ENCODE assay signal across 8 cellular contexts in the genomic region with DNA sequence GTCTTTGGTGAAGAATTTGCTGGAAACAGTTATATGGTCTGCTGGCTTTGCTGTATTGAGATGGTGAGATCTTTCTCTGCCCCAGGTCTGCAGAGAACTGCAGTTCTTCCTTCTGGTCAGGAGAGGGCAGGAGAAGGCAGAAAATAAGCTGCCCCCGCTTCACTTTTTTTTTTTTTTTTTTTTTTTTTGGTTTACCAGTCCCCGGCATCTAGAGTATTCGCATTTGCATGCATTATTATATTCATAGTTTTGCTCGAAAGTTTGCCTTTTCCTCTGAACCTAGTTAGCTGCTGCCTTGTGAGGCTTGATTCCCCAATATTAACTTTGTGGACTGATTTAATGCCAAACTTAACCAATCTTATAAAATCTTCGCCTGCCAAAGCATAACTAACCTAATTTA. TPM values are rescaled to one million over a fixed set of nuclear protein-coding genes. Genes with fewer than 3 reads are reported as not detected.
DNase-seq lines count a peak whose midpoint lies in the region; ATAC-seq, FAIRE-seq and TF ChIP-seq lines count a peak whose summit lies in the region.

No MANE protein-coding gene starts in this region.

- H3K4me3 Mint-ChIP-seq in Caco-2 (ENCODE audit: unreplicated experiment): no peak overlapping the region
- H3K4me3 Mint-ChIP-seq in activated CD4-positive, alpha-beta T cell treated with anti-CD3 and anti-CD28 coated beads, Interleukin-2, amount 10 ng/mL, durations not matched to agents 7 days and 5 days: no peak overlapping the region

- no peak overlapping the region for H3K4me3 ChIP-seq in Caco-2 (ENCODE audit: low read depth, low read length)
- H3K4me3 ChIP-seq in GM23248: no peak overlapping the region
- no peak overlapping the region for H3K4me3 ChIP-seq in pancreas

- H3K9me3 Mint-ChIP-seq in Caco-2 (ENCODE audit: unreplicated experiment): peaks cover 5% of the 10 kb centered on the region
- peaks cover 4% of the 10 kb centered on the region for H3K9me3 Mint-ChIP-seq in activated CD4-positive, alpha-beta T cell treated with anti-CD3 and anti-CD28 coated beads, Interleukin-2, amount 10 ng/mL, durations not matched to agents 7 days and 5 days

- H3K27me3 ChIP-seq in Caco-2 (replicated peaks; ENCODE audit: control insufficient read depth, insufficient read depth, low read length) (no peaks in the 10 kb centered on the region), GM23248 (replicated peaks; ENCODE audit: insufficient read depth) (no peaks in the 10 kb centered on the region), foreskin keratinocyte (peaks cover 9% of the 10 kb centered on the region), pancreas (no peaks in the 10 kb centered on the region)

- POLR2A ChIA-PET in Caco-2 (lab: Charles Lee): no interaction called here
- POLR2A ChIA-PET in activated CD4-positive, alpha-beta T cell treated with anti-CD3 and anti-CD28 coated beads, Interleukin-2, amount 10 ng/mL, durations not matched to agents 7 days and 5 days (lab: Charles Lee): no interaction called here

- H3K27ac ChIP-seq in GM23248: no peak overlapping the region
- no peak overlapping the region for H3K27ac ChIP-seq in foreskin keratinocyte
- no peak overlapping the region for H3K27ac ChIP-seq in pancreas

- no peak overlapping the region for H3K27ac Mint-ChIP-seq in Caco-2 (ENCODE audit: unreplicated experiment)
- H3K27ac Mint-ChIP-seq in activated CD4-positive, alpha-beta T cell treated with anti-CD3 and anti-CD28 coated beads, Interleukin-2, amount 10 ng/mL, durations not matched to agents 7 days and 5 days: no peak overlapping the region

- no peak for FAIRE-seq in pancreas (lab: Jason Lieb, UNC)

- TF ChIP-seq CTCF in Caco-2 (IDR thresholded peaks at IDR 0.05; ENCODE audit: insufficient read depth in 1 of 2, low read depth in 1 of 2, low read length in 1 of 2, severe bottlenecking in 1 of 2, unreplicated experiment in 1 of 2) (peak; percentile 82 to 83), foreskin keratinocyte (conservative IDR thresholded peaks at IDR 0.05) (peak; percentile 79), pancreas (IDR thresholded peaks at IDR 0.05) (peak; percentile 56 to 70 (median 60))

- CTCF ChIA-PET in Caco-2 (lab: Charles Lee): interaction anchor here (0.6 to 2.2 kb wide), 8 partner anchors 11 to 404 kb away, joined by 3 to 12 read pairs (median 7); partner anchors contain the start of genes ABCC5, EIF2B5 and PARL
- CTCF ChIA-PET in activated CD4-positive, alpha-beta T cell treated with anti-CD3 and anti-CD28 coated beads, Interleukin-2, amount 10 ng/mL, durations not matched to agents 7 days and 5 days (lab: Charles Lee): interaction anchor here (0.6 to 5.2 kb wide), 18 partner anchors 10 to 1149 kb away, joined by 3 to 42 read pairs (median 4); partner anchors contain the start of genes ABCC5 and PARL

- ATAC-seq in foreskin keratinocyte (no peak), pancreas (peak; percentile 73 to 97 (median 94)), HG02973 (IDR thresholded peaks at IDR 0.05; ENCODE audit: unreplicated experiment) (no peak)

- no peaks in the 10 kb centered on the region for H4K20me1 ChIP-seq in GM23248 (ENCODE audit: insufficient read depth)

- no peak overlapping the region for H2AFZ ChIP-seq in GM23248

- WGBS in GM23248 (ENCODE audit: low coverage in 1 of 2, low lambda C conversion rate in 2 of 2, missing lambda C conversion rate in 2 of 2), 2 experiments: 21 to 26% methylated on average over 5 of the region's 5 CpGs
- 16 to 22% methylated on average over 4 to 5 of the region's 5 CpGs for WGBS in pancreas, 2 donors

- H3K4me2 ChIP-seq in GM23248 (ENCODE audit: unreplicated experiment): no peak overlapping the region

- H3K36me3 ChIP-seq in Caco-2 (ENCODE audit: control insufficient read depth, insufficient read depth, low read length): no peaks in the 10 kb centered on the region
- H3K36me3 ChIP-seq in GM23248 (ENCODE audit: low read depth): no peaks in the 10 kb centered on the region
- no peaks in the 10 kb centered on the region for H3K36me3 ChIP-seq in pancreas

- no peaks in the 10 kb centered on the region for H3K27me3 Mint-ChIP-seq in Caco-2 (ENCODE audit: insufficient read depth, unreplicated experiment)
- peaks cover 10% of the 10 kb centered on the region for H3K27me3 Mint-ChIP-seq in activated CD4-positive, alpha-beta T cell treated with anti-CD3 and anti-CD28 coated beads, Interleukin-2, amount 10 ng/mL, durations not matched to agents 7 days and 5 days

- H3K9ac ChIP-seq in GM23248: no peak overlapping the region

- no peaks in the 10 kb centered on the region for H3K79me2 ChIP-seq in GM23248 (ENCODE audit: insufficient read depth)

- in situ Hi-C loops in GM23248 (cut with MboI): loop anchor here (10.0 kb wide), 2 partner anchors 360 to 390 kb away; no protein-coding TSS in a partner anchor

- no peaks in the 10 kb centered on the region for H3K9me2 ChIP-seq in GM23248 (ENCODE audit: insufficient read depth)

- H3K36me3 Mint-ChIP-seq in Caco-2 (ENCODE audit: insufficient read depth, unreplicated experiment): no peaks in the 10 kb centered on the region
- H3K36me3 Mint-ChIP-seq in activated CD4-positive, alpha-beta T cell treated with anti-CD3 and anti-CD28 coated beads, Interleukin-2, amount 10 ng/mL, durations not matched to agents 7 days and 5 days (ENCODE audit: low read depth): no peaks in the 10 kb centered on the region

- peaks cover 7% of the 10 kb centered on the region; the same call in 1 of the 2 replicates for H3K4me1 ChIP-seq in Caco-2
- no peaks in the 10 kb centered on the region for H3K4me1 ChIP-seq in GM23248 (ENCODE audit: insufficient read depth)
- no peaks in the 10 kb centered on the region for H3K4me1 ChIP-seq in foreskin keratinocyte
- no peaks in the 10 kb centered on the region for H3K4me1 ChIP-seq in pancreas

- no peaks in the 10 kb centered on the region for H3K4me1 Mint-ChIP-seq in Caco-2 (ENCODE audit: low read depth, unreplicated experiment)
- no peaks in the 10 kb centered on the region for H3K4me1 Mint-ChIP-seq in activated CD4-positive, alpha-beta T cell treated with anti-CD3 and anti-CD28 coated beads, Interleukin-2, amount 10 ng/mL, durations not matched to agents 7 days and 5 days

- no TSS peak for BruUV-seq in Caco-2 (replicated peaks; lab: Mats Ljungman, UMichigan)

- intact Hi-C loops in Caco-2 (cut with micrococcal nuclease; ENCODE audit: unreplicated experiment): loop anchor here (1.0 to 5.0 kb wide), 4 partner anchors 72 to 390 kb away; partner anchors contain the start of gene ABCC5
- intact Hi-C loops in pancreas (cut with DNase I): loop anchor here in 2 of 3 donors (5.0 to 10.0 kb wide), 3 partner anchors 122 to 350 kb away; partner anchors contain the start of genes ABCC5 (in 1 of the 2), ALG3 (in 1 of the 2) and EEF1AKMT4 (in 1 of the 2)

- H3K9me3 ChIP-seq in Caco-2: 0 out of 2 replicates have a peak, but pooled peaks cover 2% of the 10 kb centered on the region
- no peaks in the 10 kb centered on the region for H3K9me3 ChIP-seq in GM23248 (ENCODE audit: low read depth)
- no peaks in the 10 kb centered on the region for H3K9me3 ChIP-seq in pancreas

- H3F3A ChIP-seq in GM23248 (ENCODE audit: insufficient read depth): no peaks in the 10 kb centered on the region

- peak in 1 of 2 experiments; percentile 43 for DNase-seq in Caco-2
- peak; percentile 74 for DNase-seq in GM23248
- DNase-seq in NCI-H2227 (lab: John Stamatoyannopoulos, UW; ENCODE audit: unreplicated experiment): peak; percentile 80
- peak; percentile 52 for DNase-seq in activated CD4-positive, alpha-beta T cell treated with anti-CD3 and anti-CD28 coated beads, Interleukin-2, amount 10 ng/mL, durations not matched to agents 7 days and 5 days
- DNase-seq in foreskin keratinocyte: peak in 1 of 2 donors; percentile 23
- peak in 2 of 6 donors; percentile 22 to 50 for DNase-seq in pancreas
- DNase-seq in activated gamma-delta T cell (lab: John Stamatoyannopoulos, UW): no peak

RNA-seq across cellular contexts. Expression of gene PARL, which starts 10.6 kb away (rescaled TPM):
- 91.3 and 97.0 TPM in 2 replicates for total RNA-seq in Caco-2 (2022)
- 35.9 and 36.9 TPM in 2 replicates for total RNA-seq in GM23248 (2014; rRNA removed; shearing (Covaris generic))
- polyA plus RNA-seq in GM23248 (2016; fragmentation: Nextera tagmentation; extraction: Ambion mirVana): 61.7 and 65.0 TPM in 2 replicates
- 10 to 100 TPM; 40.7 to 41.4 TPM for total RNA-seq in activated CD4-positive, alpha-beta T cell treated with anti-CD3 and anti-CD28 coated beads, Interleukin-2, amount 10 ng/mL, durations not matched to agents 7 days and 5 days
- total RNA-seq in foreskin keratinocyte: 49.8 and 54.1 TPM in 2 replicates
- polyA plus RNA-seq in foreskin keratinocyte: 54.7 and 56.3 TPM in 2 replicates
- total RNA-seq in pancreas: 10 to 100 TPM; 26.4 to 42.9 (median 33.6) TPM
- polyA plus RNA-seq in pancreas: 10 to 100 TPM; 65.6 to 65.8 TPM

Comparison
In these comparisons a context has a peak if more than half of its experiments do, and no peak if none do; other contexts are left out.
1. ATAC-seq: peak in pancreas (4 of 4); none in foreskin keratinocyte (single experiment) and HG02973 (single experiment).
2. Peak in every context shown above with its lines, with median percentiles within 50 percentile points of each other: CTCF ChIP-seq.